ENCODE assay signal across 15 cellular contexts in genomic region chr5:87825583-87825982, GRCh38.
DNase-seq lines count a peak whose midpoint lies in the region; TF ChIP-seq lines count a peak whose summit lies in the region.
"Had no signal": no experiment of that assay in that cellular context is flagged by ENCODE, and none has a peak within 500 bp of the region (broad histone marks: within the 10 kb centered on the region; RNA-seq: fewer than 3 reads in every experiment).

No MANE protein-coding gene starts in this region.

- no peak overlapping the region for H3K4me3 ChIP-seq in neural progenitor cell
- H3K4me3 ChIP-seq: MG63 had no signal

- no peak overlapping the region for H3K9ac ChIP-seq in neural progenitor cell

- H2AFZ ChIP-seq in neural progenitor cell (replicated peaks): peak overlapping the region; percentile 79

- no peak for TF ChIP-seq CTCF in neural progenitor cell (IDR thresholded peaks at IDR 0.05)

- no peaks in the 10 kb centered on the region for H3K36me3 Mint-ChIP-seq in neural progenitor cell
- H3K36me3 Mint-ChIP-seq: CD8-positive, alpha-beta memory T cell had no signal

- no peak overlapping the region for H3K4me2 ChIP-seq in neural progenitor cell

- H3K27ac ChIP-seq in neural progenitor cell: no peak overlapping the region

- H3K9me3 ChIP-seq in neural progenitor cell (ENCODE audit: low read depth): no peaks in the 10 kb centered on the region
- H3K9me3 ChIP-seq: MG63 had no signal

- H3K4me3 Mint-ChIP-seq in neural progenitor cell: no peak overlapping the region
- H3K4me3 Mint-ChIP-seq: CD8-positive, alpha-beta memory T cell had no signal

- H3K4me1 ChIP-seq in neural progenitor cell: peaks cover 3% of the 10 kb centered on the region

- H3K9me3 Mint-ChIP-seq in neural progenitor cell: peaks cover 3% of the 10 kb centered on the region

- peaks cover 5% of the 10 kb centered on the region for H3K27me3 Mint-ChIP-seq in neural progenitor cell (ENCODE audit: insufficient read depth, low read depth)

- no peak overlapping the region for H3K27ac Mint-ChIP-seq in neural progenitor cell
- H3K27ac Mint-ChIP-seq: CD8-positive, alpha-beta memory T cell had no signal

- DNase-seq in G401 (ENCODE audit: low spot score): peak; percentile 32
- peak; percentile 95 for DNase-seq in NCI-H69 (lab: John Stamatoyannopoulos, UW)
- peak; percentile 27 for DNase-seq in cerebellar cortex (ENCODE audit: low spot score)
- no peak for DNase-seq in neural progenitor cell (ENCODE audit: low spot score)
- DNase-seq in NCI-H128 (lab: John Stamatoyannopoulos, UW; ENCODE audit: unreplicated experiment): no peak
- DNase-seq in middle frontal gyrus (ENCODE audit: extremely low spot score, low spot score): no peak
- DNase-seq in stimulated activated naive CD4-positive, alpha-beta T cell treated with Interleukin-2 at 50 U/mL for 16 hours (lab: John Stamatoyannopoulos, UW): no peak
- DNase-seq: CD8-positive, alpha-beta memory T cell; DMS 273 treated with DMSO at 0.1 percent for 48 hours; MG63; NCI-H1105; NCI-H187; NCI-H446; NCI-H748 treated with DMSO at 0.1 percent for 48 hours; SHP77 treated with DMSO at 0.1 percent for 48 hours had no signal

- H3F3A ChIP-seq in neural progenitor cell (ENCODE audit: low read depth): no peaks in the 10 kb centered on the region

- H4K20me1 ChIP-seq in neural progenitor cell (ENCODE audit: low read depth): no peaks in the 10 kb centered on the region

- H3K36me3 ChIP-seq in neural progenitor cell: no peaks in the 10 kb centered on the region
- H3K36me3 ChIP-seq: MG63 had no signal

- in situ Hi-C loops in G401 (cut with HindIII; ENCODE audit: low sequenced_read_pairs): no loop called here

- H3K4me1 Mint-ChIP-seq in neural progenitor cell: peaks cover 6% of the 10 kb centered on the region
- H3K4me1 Mint-ChIP-seq: CD8-positive, alpha-beta memory T cell had no signal

- no peaks in the 10 kb centered on the region for H3K27me3 ChIP-seq in neural progenitor cell
- H3K27me3 ChIP-seq: MG63 had no signal

- no peaks in the 10 kb centered on the region for H3K79me2 ChIP-seq in neural progenitor cell (ENCODE audit: low read depth)

Comparison
In these comparisons a context has a peak if more than half of its experiments do, and no peak if none do; other contexts are left out.
1. DNase-seq: peak in G401 (single experiment), NCI-H69 (single experiment) and cerebellar cortex (single experiment); none in neural progenitor cell (single experiment), NCI-H128 (single experiment), middle frontal gyrus (single experiment) and stimulated activated naive CD4-positive, alpha-beta T cell treated with Interleukin-2 at 50 U/mL for 16 hours (single experiment).